ENCODE assay signal across 1 cellular context in genomic region chr1:236536540-236536939, GRCh38.
TF ChIP-seq lines count a peak whose summit lies in the region.

No MANE protein-coding gene starts in this region.

TF ChIP-seq in GM23338, 12 proteins besides CTCF, POLR2A, EP300 and RAD21 (continued from another document):
- TF ChIP-seq ZNF462 (CRISPR knock-in tag; IDR thresholded peaks at IDR 0.05) (no peak), JUNB (IDR thresholded peaks at IDR 0.05; ENCODE audit: unreplicated experiment) (no peak), EZH2phosphoT487 (IDR thresholded peaks at IDR 0.05; ENCODE audit: unreplicated experiment) (no peak), POLR2AphosphoS5 (IDR thresholded peaks at IDR 0.05; ENCODE audit: low read depth) (no peak), ZNF331 (CRISPR knock-in tag; IDR thresholded peaks at IDR 0.05; ENCODE audit: low read depth) (no peak), STAT1 (IDR thresholded peaks at IDR 0.05; ENCODE audit: unreplicated experiment) (no peak)
TF ChIP-seq in GM23338: peak in this region for 0.
